In genomic region chr20:53918949-53919361, GRCh38 we compare ENCODE assay signal across 14 cellular contexts.
DNase-seq lines count a peak whose midpoint lies in the region; ATAC-seq and TF ChIP-seq lines count a peak whose summit lies in the region.
"Had no signal": no experiment of that assay in that cellular context is flagged by ENCODE, and none has a peak within 500 bp of the region (broad histone marks: within the 10 kb centered on the region; RNA-seq: fewer than 3 reads in every experiment).

No MANE protein-coding gene starts in this region.

- ATAC-seq in HG03565 (IDR thresholded peaks at IDR 0.05; ENCODE audit: unreplicated experiment) (no peak), HG03045 (IDR thresholded peaks at IDR 0.05; ENCODE audit: unreplicated experiment) (no peak)
- ATAC-seq: activated naive CD4-positive, alpha-beta T cell treated with anti-CD3 and anti-CD28 coated beads, Interleukin-2, amount 50 U/mL, for 72 hours; left cardiac atrium had no signal

- H3K27me3 ChIP-seq in Karpas-422 (ENCODE audit: low read length) = no peaks in the 10 kb centered on the region
- no peaks in the 10 kb centered on the region for H3K27me3 ChIP-seq in CD8-positive, alpha-beta memory T cell (ENCODE audit: insufficient read depth, low read length, poor library complexity, severe bottlenecking)

- H3K9me3 Mint-ChIP-seq in brain = no peaks in the 10 kb centered on the region
- H3K9me3 Mint-ChIP-seq in nephron progenitor cell = peaks cover 8% of the 10 kb centered on the region
- no peaks in the 10 kb centered on the region for H3K9me3 Mint-ChIP-seq in CD8-positive, alpha-beta memory T cell
- H3K9me3 Mint-ChIP-seq: activated naive CD4-positive, alpha-beta T cell treated with anti-CD3 and anti-CD28 coated beads, Interleukin-2, amount 50 U/mL, for 72 hours had no signal

- H3K9me2 ChIP-seq in Karpas-422 (replicated peaks; ENCODE audit: insufficient read depth, low read length) = no peaks in the 10 kb centered on the region

- H3K4me1 Mint-ChIP-seq in brain (peaks cover 73% of the 10 kb centered on the region), nephron progenitor cell (peaks cover 44% of the 10 kb centered on the region)
- peaks cover 14 to 33% (median 31%) of the 10 kb centered on the region in 3 donors for H3K4me1 Mint-ChIP-seq in CD8-positive, alpha-beta memory T cell

- H3K4me3 Mint-ChIP-seq in brain = peak overlapping the region in 3 of 5 experiments; percentile 58 to 66 (median 59)
- H3K4me3 Mint-ChIP-seq in nephron progenitor cell = peak overlapping the region; percentile 76
- no peak overlapping the region for H3K4me3 Mint-ChIP-seq in CD8-positive, alpha-beta memory T cell

- H3K4me1 ChIP-seq in ES-I3 (ENCODE audit: insufficient read depth, low read length) = peaks cover 44% of the 10 kb centered on the region
- peaks cover 28% of the 10 kb centered on the region for H3K4me1 ChIP-seq in Karpas-422 (ENCODE audit: low read length)
- H3K4me1 ChIP-seq in CD8-positive, alpha-beta memory T cell (ENCODE audit: insufficient read depth, low read length) = peaks cover 21% of the 10 kb centered on the region

- H2AFZ ChIP-seq in Karpas-422 (ENCODE audit: low read length) = no peak overlapping the region

- H3K36me3 ChIP-seq in ES-I3 (ENCODE audit: insufficient read depth, low read length) = no peaks in the 10 kb centered on the region
- H3K36me3 ChIP-seq in Karpas-422 (ENCODE audit: insufficient read depth, low read length) = no peaks in the 10 kb centered on the region
- H3K36me3 ChIP-seq in CD8-positive, alpha-beta memory T cell (ENCODE audit: insufficient read depth, low read length) = no peaks in the 10 kb centered on the region

- peak; percentile 71 for DNase-seq in Karpas-422
- peak; percentile 53 for DNase-seq in nephron progenitor cell
- DNase-seq in NCI-H128 (lab: John Stamatoyannopoulos, UW; ENCODE audit: unreplicated experiment) = no peak
- no peak for DNase-seq in CD8-positive, alpha-beta memory T cell
- DNase-seq: activated CD8-positive, alpha-beta memory T cell treated with anti-CD3 and anti-CD28 coated beads for 24 hours; central memory CD4-positive, alpha-beta T cell; left cardiac atrium; NCI-H2029; T1000 had no signal

- H3K36me3 Mint-ChIP-seq in brain (no peaks in the 10 kb centered on the region), nephron progenitor cell (ENCODE audit: low read depth) (no peaks in the 10 kb centered on the region)
- peaks cover 0 to 3% (median 0%) of the 10 kb centered on the region in 3 donors for H3K36me3 Mint-ChIP-seq in CD8-positive, alpha-beta memory T cell
- H3K36me3 Mint-ChIP-seq: activated naive CD4-positive, alpha-beta T cell treated with anti-CD3 and anti-CD28 coated beads, Interleukin-2, amount 50 U/mL, for 72 hours had no signal

- H3K9me3 ChIP-seq in ES-I3 (ENCODE audit: control insufficient read depth, insufficient read depth, low read length) (no peaks in the 10 kb centered on the region), Karpas-422 (ENCODE audit: low read length) (no peaks in the 10 kb centered on the region)
- H3K9me3 ChIP-seq in CD8-positive, alpha-beta memory T cell (ENCODE audit: low read length) = no peaks in the 10 kb centered on the region

- H4K20me1 ChIP-seq in Karpas-422 (ENCODE audit: insufficient read depth, low read depth, low read length) = no peaks in the 10 kb centered on the region

- H3K27ac Mint-ChIP-seq in brain (peak overlapping the region in 3 of 5 experiments; percentile 49 to 62 (median 52)), nephron progenitor cell (no peak overlapping the region)
- H3K27ac Mint-ChIP-seq in CD8-positive, alpha-beta memory T cell = no peak overlapping the region
- H3K27ac Mint-ChIP-seq: activated naive CD4-positive, alpha-beta T cell treated with anti-CD3 and anti-CD28 coated beads, Interleukin-2, amount 50 U/mL, for 72 hours had no signal

- H3K4me3 ChIP-seq in Karpas-422 (ENCODE audit: low read length) = no peak overlapping the region
- no peak overlapping the region for H3K4me3 ChIP-seq in CD8-positive, alpha-beta memory T cell (ENCODE audit: low read length)

- H3K27me3 Mint-ChIP-seq in brain (no peaks in the 10 kb centered on the region), nephron progenitor cell (ENCODE audit: low read depth, poor library complexity) (peaks cover 18% of the 10 kb centered on the region)
- H3K27me3 Mint-ChIP-seq in CD8-positive, alpha-beta memory T cell = no peaks in the 10 kb centered on the region

- no peaks in the 10 kb centered on the region for H3K79me2 ChIP-seq in Karpas-422 (ENCODE audit: low read length)

- H3K9ac ChIP-seq in ES-I3 (ENCODE audit: low read depth, low read length) (peak overlapping the region; percentile 70; the same call in 1 of the 2 replicates), Karpas-422 (ENCODE audit: low read length) (no peak overlapping the region)

- no peak overlapping the region for H3K27ac ChIP-seq in Karpas-422 (ENCODE audit: low read length)
- no peak overlapping the region for H3K27ac ChIP-seq in CD8-positive, alpha-beta memory T cell (ENCODE audit: low read depth, low read length)

- CTCF ChIA-PET in CD8-positive, alpha-beta memory T cell (lab: Charles Lee) = interaction anchor here (1.3 to 5.4 kb wide), 5 partner anchors 13 to 340 kb away, joined by 3 to 83 read pairs (median 6); no protein-coding TSS in a partner anchor

- POLR2A ChIA-PET in CD8-positive, alpha-beta memory T cell (lab: Charles Lee) = no interaction called here

- TF ChIP-seq CTCF in brain (conservative IDR thresholded peaks at IDR 0.05) = no peak
- no peak for TF ChIP-seq CTCF in nephron progenitor cell (IDR thresholded peaks at IDR 0.05)

- peak overlapping the region; percentile 32 for H3K4me2 ChIP-seq in Karpas-422 (ENCODE audit: low read depth, low read length, poor library complexity, severe bottlenecking)

Comparison
In these comparisons a context has a peak if more than half of its experiments do, and no peak if none do; other contexts are left out.
1. DNase-seq: peak in Karpas-422 (single experiment) and nephron progenitor cell (single experiment); none in NCI-H128 (single experiment) and CD8-positive, alpha-beta memory T cell (0 of 5).
2. H3K27ac Mint-ChIP-seq: peak in brain (3 of 5); none in nephron progenitor cell (single experiment) and CD8-positive, alpha-beta memory T cell (0 of 8).
3. H3K4me3 Mint-ChIP-seq: peak in brain (3 of 5) and nephron progenitor cell (single experiment); none in CD8-positive, alpha-beta memory T cell (0 of 7).